ENCODE assay signal across 1 cellular context in genomic region chr7:12436126-12436525, GRCh38.
TF ChIP-seq lines count a peak whose summit lies in the region.

No MANE protein-coding gene starts in this region.

TF ChIP-seq in K562, 482 proteins besides CTCF, POLR2A, EP300 and RAD21 (continued from another document):
- TF ChIP-seq KDM1A (IDR thresholded peaks at IDR 0.05), result no peak
